Comparison of ENCODE assay signal across 16 cellular contexts in genomic region chr4:140813804-140814203, GRCh38. TPM values are rescaled to one million over a fixed set of nuclear protein-coding genes. Genes with fewer than 3 reads are reported as not detected.
DNase-seq lines count a peak whose midpoint lies in the region; ATAC-seq, FAIRE-seq and TF ChIP-seq lines count a peak whose summit lies in the region.
"Had no signal": no experiment of that assay in that cellular context is flagged by ENCODE, and none has a peak within 500 bp of the region (broad histone marks: within the 10 kb centered on the region; RNA-seq: fewer than 3 reads in every experiment).

No MANE protein-coding gene starts in this region.

- no peaks in the 10 kb centered on the region for H4K20me1 ChIP-seq in OCI-LY7 (ENCODE audit: insufficient read depth, low read length)
- H4K20me1 ChIP-seq: BLaER1 had no signal

- intact Hi-C loops in OCI-LY7 (cut with micrococcal nuclease; ENCODE audit: unreplicated experiment), result no loop called here

- H3K79me2 ChIP-seq in OCI-LY7 (ENCODE audit: insufficient read depth, low read depth, low read length), result no peaks in the 10 kb centered on the region

- H3K4me2 ChIP-seq in OCI-LY7 (ENCODE audit: low read length), result no peak overlapping the region
- H3K4me2 ChIP-seq: A549, BLaER1 had no signal

- TF ChIP-seq CTCF in OCI-LY7 (conservative IDR thresholded peaks at IDR 0.05; ENCODE audit: low read length), result no peak

- BruUV-seq in OCI-LY7 (replicated peaks; lab: Mats Ljungman, UMichigan), result no TSS peak

- H3K9me3 Mint-ChIP-seq in activated naive CD8-positive, alpha-beta T cell treated with anti-CD3 and anti-CD28 coated beads for 36 hours, result no peaks in the 10 kb centered on the region

- CTCF ChIA-PET in OCI-LY7 (lab: Charles Lee; ENCODE audit: unreplicated experiment), result no interaction called here

- POLR2A ChIA-PET in OCI-LY7 (lab: Charles Lee), result interaction anchor here (0.6 to 5.7 kb wide), 7 partner anchors 9 to 69 kb away, joined by 3 to 76 read pairs (median 6); no protein-coding TSS in a partner anchor

- FAIRE-seq in GM12891 (lab: Jason Lieb, UNC), result peak; percentile 47
- FAIRE-seq: A549, GM12892, H1 had no signal

- no peak for TF ChIP-seq POLR2A in GM12891 (IDR thresholded peaks at IDR 0.05; ENCODE audit: low read depth, low read length)

- peaks cover 9% of the 10 kb centered on the region for H3K27me3 Mint-ChIP-seq in activated naive CD8-positive, alpha-beta T cell treated with anti-CD3 and anti-CD28 coated beads for 36 hours

- H3K27ac Mint-ChIP-seq in activated naive CD8-positive, alpha-beta T cell treated with anti-CD3 and anti-CD28 coated beads for 36 hours, result no peak overlapping the region

- DNase-seq in GM12891 (ENCODE audit: insufficient read length, low spot score), result no peak
- no peak for DNase-seq in OCI-LY7 (ENCODE audit: low spot score)
- no peak for DNase-seq in mucosa of gallbladder (ENCODE audit: low spot score)
- DNase-seq in stimulated activated naive CD4-positive, alpha-beta T cell treated with Interleukin-2 at 50 U/mL for 16 hours (lab: John Stamatoyannopoulos, UW), result no peak
- DNase-seq in activated naive CD8-positive, alpha-beta T cell treated with anti-CD3 and anti-CD28 coated beads for 36 hours, result no peak
- no peak for DNase-seq in activated CD4-positive, alpha-beta T cell treated with anti-CD3 and anti-CD28 coated beads for 48 hours
- DNase-seq: Caco-2; CD8-positive, alpha-beta memory T cell; DMS79; IMR-90 had no signal

- ATAC-seq in SK-N-SH treated with all-trans-retinoic acid at 6 μM for 48 hours, result no peak
- ATAC-seq: A549 had no signal

- no peaks in the 10 kb centered on the region for H3K9me3 ChIP-seq in OCI-LY7 (ENCODE audit: low read length)
- H3K9me3 ChIP-seq: A549, BLaER1, Caco-2 had no signal

- no peaks in the 10 kb centered on the region for H3K36me3 Mint-ChIP-seq in activated naive CD8-positive, alpha-beta T cell treated with anti-CD3 and anti-CD28 coated beads for 36 hours
- H3K36me3 Mint-ChIP-seq: CD8-positive, alpha-beta memory T cell had no signal

- H2AFZ ChIP-seq in OCI-LY7 (ENCODE audit: low read length), result peak overlapping the region; percentile 70; the same call in 1 of the 2 replicates

- H3K36me3 ChIP-seq in OCI-LY7 (ENCODE audit: insufficient read depth, low read length), result no peaks in the 10 kb centered on the region
- H3K36me3 ChIP-seq: BLaER1, HAP-1 had no signal

- no peak overlapping the region for H3K4me3 Mint-ChIP-seq in activated naive CD8-positive, alpha-beta T cell treated with anti-CD3 and anti-CD28 coated beads for 36 hours
- H3K4me3 Mint-ChIP-seq: CD8-positive, alpha-beta memory T cell had no signal

- H3K4me3 ChIP-seq in OCI-LY7 (ENCODE audit: low read depth, low read length, poor library complexity, severe bottlenecking), result no peak overlapping the region
- H3K4me3 ChIP-seq: A549, BLaER1, HAP-1 had no signal

- no peaks in the 10 kb centered on the region for H3K9me2 ChIP-seq in OCI-LY7 (ENCODE audit: insufficient read depth, low read length)

- H3K27ac ChIP-seq in OCI-LY7 (ENCODE audit: low read depth, low read length, poor library complexity, severe bottlenecking), result no peak overlapping the region
- H3K27ac ChIP-seq: A549, BLaER1 had no signal

- peaks cover 62% of the 10 kb centered on the region for H3K4me1 ChIP-seq in OCI-LY7 (ENCODE audit: insufficient read depth, low read length, poor library complexity, severe bottlenecking)
- H3K4me1 ChIP-seq: A549, Caco-2 had no signal

- no peaks in the 10 kb centered on the region for H3K4me1 Mint-ChIP-seq in activated naive CD8-positive, alpha-beta T cell treated with anti-CD3 and anti-CD28 coated beads for 36 hours
- H3K4me1 Mint-ChIP-seq: CD8-positive, alpha-beta memory T cell had no signal

TF ChIP-seq in GM12891, 5 proteins besides CTCF, POLR2A, EP300 and RAD21:
- TF ChIP-seq POLR2AphosphoS5 (IDR thresholded peaks at IDR 0.05; ENCODE audit: low read depth, low read length) (no peak), PAX5 (IDR thresholded peaks at IDR 0.05; ENCODE audit: insufficient read depth, low read length, severe bottlenecking) (no peak), SPI1 (IDR thresholded peaks at IDR 0.05; ENCODE audit: low read depth, low read length) (no peak)
TF ChIP-seq in GM12891: peak in this region for 0.

TF ChIP-seq in SK-N-SH treated with all-trans-retinoic acid at 6 μM for 48 hours, 23 proteins besides CTCF, POLR2A, EP300 and RAD21:
- TF ChIP-seq OSR1 (CRISPR knock-in tag; IDR thresholded peaks at IDR 0.05), result no peak
- TF ChIP-seq TCF4 (CRISPR knock-in tag; IDR thresholded peaks at IDR 0.05; ENCODE audit: borderline replicate concordance), result peak; percentile 12; the same call in 1 of the 2 replicates

RNA-seq across cellular contexts. Expression of gene TBC1D9, which starts 57.6 kb away (rescaled TPM):
- polyA plus RNA-seq in GM12891 (2012; ENCODE audit: low read depth, missing spikeins), result 3.1 TPM
- total RNA-seq in OCI-LY7 (2014; rRNA removed; shearing (Covaris generic)), result 1.0 and 1.6 TPM in 2 replicates
- total RNA-seq in OCI-LY7 (2022), result 10.4 and 13.0 TPM in 2 replicates
- total RNA-seq in mucosa of gallbladder, result 36.9 TPM
- under 1 TPM; 0.04 to 0.06 TPM for total RNA-seq in activated naive CD8-positive, alpha-beta T cell treated with anti-CD3 and anti-CD28 coated beads for 36 hours
- polyA plus RNA-seq: CD8-positive, alpha-beta memory T cell had no signal
